In the genomic region with DNA sequence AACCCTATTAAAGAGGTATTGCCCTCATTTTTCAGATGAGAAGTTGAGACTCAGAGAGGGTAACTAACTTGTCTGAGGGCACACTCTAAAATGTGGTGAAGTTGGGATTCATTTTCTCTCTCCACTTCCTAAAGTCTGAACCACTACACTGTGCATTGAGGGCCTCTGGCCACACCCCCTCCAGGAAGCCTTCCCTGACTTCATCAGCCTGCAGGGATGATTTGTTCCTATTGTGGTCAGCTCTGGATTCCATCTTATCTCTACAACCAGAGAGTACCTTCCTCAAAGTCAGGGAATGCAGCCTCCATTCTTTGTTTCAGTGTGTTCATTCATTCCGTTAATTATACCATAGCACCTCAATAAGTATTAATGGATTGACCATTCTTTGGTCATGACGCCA, we compare ENCODE assay signal across 20 cellular contexts.
DNase-seq lines count a peak whose midpoint lies in the region; ATAC-seq, FAIRE-seq and TF ChIP-seq lines count a peak whose summit lies in the region.
"Had no signal": no experiment of that assay in that cellular context is flagged by ENCODE, and none has a peak within 500 bp of the region (broad histone marks: within the 10 kb centered on the region; RNA-seq: fewer than 3 reads in every experiment).

No MANE protein-coding gene starts in this region.

- peaks cover 5% of the 10 kb centered on the region for H3K4me1 ChIP-seq in astrocyte (ENCODE audit: insufficient read depth, low read length)
- peaks cover 0 to 8% of the 10 kb centered on the region in 2 donors for H3K4me1 ChIP-seq in thyroid gland

- peak; percentile 16 for DNase-seq in ELF-1 (ENCODE audit: low read depth, low spot score)
- peak; percentile 15 for DNase-seq in astrocyte (ENCODE audit: low read depth)
- DNase-seq in kidney tubule cell (ENCODE audit: low spot score): peak; percentile 10
- no peak for DNase-seq in activated CD4-positive, alpha-beta T cell treated with anti-CD3 and anti-CD28 coated beads, Interleukin-2, amount 50 U/mL, for 48 hours
- DNase-seq in thyroid gland: no peak
- no peak for DNase-seq in stimulated activated naive CD8-positive, alpha-beta T cell treated with anti-CD3 and anti-CD28 coated beads, Interleukin-15, Interleukin-2, amounts not matched to agents 100 U/mL and 50 U/mL, for 24 hours
- DNase-seq: Calu3; CD4-positive, alpha-beta memory T cell; DMS79 treated with DMSO at 0.1 percent for 48 hours; EL; GM23248; IMR-90; KBM-7 had no signal

- H3K27me3 Mint-ChIP-seq in astrocyte (ENCODE audit: low read depth, unreplicated experiment): peaks cover 3% of the 10 kb centered on the region

- H3K27me3 ChIP-seq in astrocyte (ENCODE audit: insufficient read depth, low read length) (no peaks in the 10 kb centered on the region), thyroid gland (no peaks in the 10 kb centered on the region)
- H3K27me3 ChIP-seq: BLaER1 had no signal

- intact Hi-C loops in thyroid gland (cut with DNase I): no loop called here

- H3K9me3 ChIP-seq in astrocyte (ENCODE audit: insufficient read depth, low read depth, low read length) (no peaks in the 10 kb centered on the region), thyroid gland (no peaks in the 10 kb centered on the region)
- H3K9me3 ChIP-seq: BLaER1, HAP-1 had no signal

- H3K9me3 Mint-ChIP-seq in astrocyte (ENCODE audit: unreplicated experiment): no peaks in the 10 kb centered on the region
- H3K9me3 Mint-ChIP-seq: CD4-positive, alpha-beta memory T cell had no signal

- H4K20me1 ChIP-seq in astrocyte (ENCODE audit: insufficient read depth, low read length): no peaks in the 10 kb centered on the region
- H4K20me1 ChIP-seq: BLaER1 had no signal

- H3K36me3 Mint-ChIP-seq in astrocyte (ENCODE audit: low read depth, unreplicated experiment): no peaks in the 10 kb centered on the region
- H3K36me3 Mint-ChIP-seq: CD14-positive monocyte; CD4-positive, alpha-beta memory T cell had no signal

- H3K4me3 ChIP-seq in astrocyte (ENCODE audit: insufficient read depth, low read depth, low read length) (no peak overlapping the region), thyroid gland (replicated peaks in 1 of 3) (no peak overlapping the region)
- H3K4me3 ChIP-seq: BLaER1, GM23248, HAP-1 had no signal

- 97 to 100% methylated on average over 2 of the region's 2 CpGs for WGBS in thyroid gland, 2 donors

- no peak for TF ChIP-seq POLR2A in thyroid gland (IDR thresholded peaks at IDR 0.05)

- no peak for TF ChIP-seq CTCF in astrocyte (IDR thresholded peaks at IDR 0.05; ENCODE audit: insufficient read depth, low read depth, low read length)
- TF ChIP-seq CTCF in thyroid gland (IDR thresholded peaks at IDR 0.05): no peak

- no peak overlapping the region for H3K4me2 ChIP-seq in astrocyte (ENCODE audit: low read length)
- H3K4me2 ChIP-seq: BLaER1 had no signal

- H3K27ac ChIP-seq in astrocyte (ENCODE audit: low read depth, low read length): no peak overlapping the region
- H3K27ac ChIP-seq in thyroid gland: no peak overlapping the region
- H3K27ac ChIP-seq: BLaER1, GM23248 had no signal

- H3K9ac ChIP-seq in astrocyte (ENCODE audit: low read length): no peak overlapping the region
- H3K9ac ChIP-seq: BLaER1, GM23248 had no signal

- no peak for FAIRE-seq in astrocyte (lab: Jason Lieb, UNC)
- FAIRE-seq: G401.6, GM12891, GM19239, HTR-8/SVneo had no signal

- ATAC-seq in stimulated activated naive CD8-positive, alpha-beta T cell treated with anti-CD3 and anti-CD28 coated beads, Interleukin-15, Interleukin-2, amounts not matched to agents 100 U/mL and 50 U/mL, for 24 hours: no peak

- H3K4me1 Mint-ChIP-seq in astrocyte (ENCODE audit: low read depth, unreplicated experiment): peaks cover 21% of the 10 kb centered on the region
- H3K4me1 Mint-ChIP-seq: CD14-positive monocyte; CD4-positive, alpha-beta memory T cell had no signal

- no peak overlapping the region for H2AFZ ChIP-seq in astrocyte (ENCODE audit: low read depth, low read length)
- H2AFZ ChIP-seq: GM23248 had no signal

- no peaks in the 10 kb centered on the region for H3K79me2 ChIP-seq in astrocyte (ENCODE audit: insufficient read depth, low read length)

- H3K4me3 Mint-ChIP-seq in astrocyte (ENCODE audit: unreplicated experiment): no peak overlapping the region
- H3K4me3 Mint-ChIP-seq: CD14-positive monocyte; CD4-positive, alpha-beta memory T cell had no signal

- no peak overlapping the region for H3K27ac Mint-ChIP-seq in astrocyte (ENCODE audit: unreplicated experiment)
- H3K27ac Mint-ChIP-seq: CD14-positive monocyte; CD4-positive, alpha-beta memory T cell had no signal

- no peaks in the 10 kb centered on the region for H3K36me3 ChIP-seq in astrocyte (ENCODE audit: insufficient read depth, low read length)
- no peaks in the 10 kb centered on the region for H3K36me3 ChIP-seq in thyroid gland
- H3K36me3 ChIP-seq: BLaER1, HAP-1 had no signal

Comparison
In these comparisons a context has a peak if more than half of its experiments do, and no peak if none do; other contexts are left out.
1. DNase-seq: peak in ELF-1 (single experiment), astrocyte (single experiment) and kidney tubule cell (single experiment); none in activated CD4-positive, alpha-beta T cell treated with anti-CD3 and anti-CD28 coated beads, Interleukin-2, amount 50 U/mL, for 48 hours (0 of 2), thyroid gland (0 of 2) and stimulated activated naive CD8-positive, alpha-beta T cell treated with anti-CD3 and anti-CD28 coated beads, Interleukin-15, Interleukin-2, amounts not matched to agents 100 U/mL and 50 U/mL, for 24 hours (single experiment).